Comparison of ENCODE assay signal across 19 cellular contexts in genomic region chr3:47817609-47818008, GRCh38.
"Had no signal": no experiment of that assay in that cellular context is flagged by ENCODE, and none has a peak within 500 bp of the region (broad histone marks: within the 10 kb centered on the region; RNA-seq: fewer than 3 reads in every experiment).

No MANE protein-coding gene starts in this region.

- H3K27ac ChIP-seq: lower lobe of right lung, neural progenitor cell, prostate gland, right atrium auricular region, stomach, thyroid gland, vagina had no signal

- ATAC-seq: left ventricle myocardium superior; sciatic nerve; stimulated activated memory B cell treated with anti-CD40 and anti-IgM and Interleukin-4, amounts not matched to agents 10 μg/mL and 1 μg/mL and 100 μg/mL, for 72 hours had no signal

- H3K36me3 ChIP-seq: neural progenitor cell, prostate gland had no signal

- H3K4me1 Mint-ChIP-seq: nephron, neural progenitor cell had no signal

- H3K27ac Mint-ChIP-seq: nephron; neural progenitor cell; stimulated activated memory B cell treated with anti-CD40 and anti-IgM and Interleukin-4, amounts not matched to agents 10 μg/mL and 1 μg/mL and 100 μg/mL, for 72 hours had no signal

- H3K9me3 ChIP-seq: lower lobe of right lung, prostate gland, right atrium auricular region, stomach, thyroid gland, vagina had no signal

- H3K27me3 Mint-ChIP-seq: stimulated activated memory B cell treated with anti-CD40 and anti-IgM and Interleukin-4, amounts not matched to agents 10 μg/mL and 1 μg/mL and 100 μg/mL, for 72 hours had no signal

- H3K27me3 ChIP-seq: dorsolateral prefrontal cortex, neural progenitor cell, right atrium auricular region, stomach, thyroid gland, vagina had no signal

- H3K9me3 Mint-ChIP-seq: nephron; neural progenitor cell; stimulated activated memory B cell treated with anti-CD40 and anti-IgM and Interleukin-4, amounts not matched to agents 10 μg/mL and 1 μg/mL and 100 μg/mL, for 72 hours had no signal

- H3K4me1 ChIP-seq: lower lobe of right lung, neural progenitor cell, prostate gland, right atrium auricular region, stomach, thyroid gland, vagina had no signal

- H3K4me3 ChIP-seq: dorsolateral prefrontal cortex, lower lobe of right lung, neural progenitor cell, prostate gland, right atrium auricular region, smooth muscle cell, stomach, thyroid gland, vagina had no signal

- DNase-seq: dorsolateral prefrontal cortex; effector CD4-positive, alpha-beta T cell; left ventricle myocardium superior; lower lobe of right lung; nucleus accumbens; stimulated activated CD4-positive, alpha-beta T cell treated with anti-CD3 and anti-CD28 coated beads, Interleukin-12 subunit alpha, Interleukin-12 subunit beta, amount 100 ng/mL, for 4 hours; stimulated activated CD4-positive, alpha-beta T cell treated with anti-CD3 and anti-CD28 coated beads, Interleukin-1b, Interleukin-23, amount 100 ng/mL, for 48 hours; stimulated activated CD4-positive, alpha-beta T cell treated with anti-CD3 and anti-CD28 coated beads, Interleukin-4, amount 100 ng/mL, for 1 hour; stomach; thyroid gland; trophoblast cell had no signal

- H3K4me3 Mint-ChIP-seq: nephron; neural progenitor cell; stimulated activated memory B cell treated with anti-CD40 and anti-IgM and Interleukin-4, amounts not matched to agents 10 μg/mL and 1 μg/mL and 100 μg/mL, for 72 hours had no signal
